ENCODE assay signal across 1 cellular context in the genomic region with DNA sequence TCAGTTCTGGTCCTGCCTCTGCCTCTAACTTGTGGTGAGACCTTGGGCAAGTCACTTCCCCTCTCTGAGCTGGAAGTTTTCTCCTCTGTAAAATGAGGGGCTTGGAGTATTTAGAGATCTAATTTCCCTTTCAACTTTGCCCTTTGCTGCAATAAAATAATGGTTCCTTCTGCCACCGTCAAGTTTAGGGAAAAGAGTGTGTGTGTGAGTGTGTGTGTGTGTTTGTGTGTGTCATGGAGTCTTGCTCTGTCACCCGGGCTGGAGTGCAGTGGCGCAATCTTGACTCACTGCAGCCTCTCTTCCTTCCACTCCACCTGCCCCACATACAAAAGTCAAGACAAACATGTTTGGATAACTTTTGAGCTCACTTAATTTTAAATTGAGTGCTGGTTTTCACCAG.
TF ChIP-seq lines count a peak whose summit lies in the region.

No MANE protein-coding gene starts in this region.

TF ChIP-seq in HepG2, 621 proteins besides CTCF, POLR2A, EP300 and RAD21 (continued from another document and continues in another):
- TF ChIP-seq MAFG (CRISPR knock-in tag; IDR thresholded peaks at IDR 0.05) (no peak), SMARCE1 (IDR thresholded peaks at IDR 0.05; ENCODE audit: borderline replicate concordance) (no peak), ZFY (CRISPR knock-in tag; IDR thresholded peaks at IDR 0.05) (no peak), RARA (CRISPR knock-in tag; IDR thresholded peaks at IDR 0.05) (no peak), IKZF1 (IDR thresholded peaks at IDR 0.05) (no peak), MED8 (CRISPR knock-in tag; IDR thresholded peaks at IDR 0.05; ENCODE audit: insufficient replicate concordance) (no peak), ZBTB7B (CRISPR knock-in tag; IDR thresholded peaks at IDR 0.05) (no peak), CC2D1A (CRISPR knock-in tag; IDR thresholded peaks at IDR 0.05) (no peak), ZNF720 (CRISPR knock-in tag; IDR thresholded peaks at IDR 0.05) (no peak), TEAD3 (CRISPR knock-in tag; optimal IDR thresholded peaks at IDR 0.05; ENCODE audit: borderline replicate concordance) (no peak), MAFK (conservative IDR thresholded peaks at IDR 0.05 in 1 of 2, IDR thresholded peaks at IDR 0.05 in 1 of 2; ENCODE audit: low read length in 2 of 2) (no peak), NFKBIZ (CRISPR knock-in tag; IDR thresholded peaks at IDR 0.05) (no peak; the same call in 1 of the 2 replicates), ZNF331 (CRISPR knock-in tag; IDR thresholded peaks at IDR 0.05) (no peak), HNRNPLL (IDR thresholded peaks at IDR 0.05; ENCODE audit: low read depth, low read length, poor library complexity, severe bottlenecking) (no peak), REPIN1 (CRISPR knock-in tag; IDR thresholded peaks at IDR 0.05; ENCODE audit: borderline replicate concordance, low read depth) (no peak), ZFAT (CRISPR knock-in tag; conservative IDR thresholded peaks at IDR 0.05) (no peak), ZBTB8A (CRISPR knock-in tag; IDR thresholded peaks at IDR 0.05; ENCODE audit: borderline replicate concordance, low read depth) (no peak), ELK4 (CRISPR knock-in tag; IDR thresholded peaks at IDR 0.05; ENCODE audit: borderline replicate concordance) (no peak), SMAD1 (CRISPR knock-in tag; IDR thresholded peaks at IDR 0.05; ENCODE audit: borderline replicate concordance, low read depth) (no peak), ZNF577 (CRISPR knock-in tag; IDR thresholded peaks at IDR 0.05; ENCODE audit: borderline replicate concordance, low read depth) (no peak), RORA (CRISPR knock-in tag; IDR thresholded peaks at IDR 0.05) (no peak), ZNF773 (CRISPR knock-in tag; IDR thresholded peaks at IDR 0.05; ENCODE audit: borderline replicate concordance) (no peak), ZNF12 (CRISPR knock-in tag; IDR thresholded peaks at IDR 0.05) (no peak), REXO4 (CRISPR knock-in tag; IDR thresholded peaks at IDR 0.05; ENCODE audit: borderline replicate concordance) (no peak), SUZ12 (IDR thresholded peaks at IDR 0.05; ENCODE audit: low read depth, low read length) (no peak), ZNF276 (CRISPR knock-in tag; IDR thresholded peaks at IDR 0.05; ENCODE audit: low read depth) (no peak; the same call in 1 of the 2 replicates), ZNF616 (CRISPR knock-in tag; IDR thresholded peaks at IDR 0.05; ENCODE audit: low read depth) (0 out of 2 replicates have a peak, but pooled peaks have one; percentile 28), KDM3A (CRISPR knock-in tag; IDR thresholded peaks at IDR 0.05; ENCODE audit: low read depth) (no peak; the same call in 1 of the 2 replicates), SOX13 (IDR thresholded peaks at IDR 0.05) (no peak), SOX13 (CRISPR knock-in tag; conservative IDR thresholded peaks at IDR 0.05 in 1 of 2, IDR thresholded peaks at IDR 0.05 in 1 of 2) (no peak), ZBTB49 (CRISPR knock-in tag; IDR thresholded peaks at IDR 0.05; ENCODE audit: borderline replicate concordance) (no peak), NCOA2 (CRISPR knock-in tag; IDR thresholded peaks at IDR 0.05) (no peak), NR2C2 (CRISPR knock-in tag; IDR thresholded peaks at IDR 0.05; ENCODE audit: borderline replicate concordance) (peak; percentile 19; the same call in 1 of the 2 replicates), ZNF446 (CRISPR knock-in tag; IDR thresholded peaks at IDR 0.05) (no peak), ZNF510 (CRISPR knock-in tag; IDR thresholded peaks at IDR 0.05; ENCODE audit: low read depth) (no peak), ZNF180 (CRISPR knock-in tag; IDR thresholded peaks at IDR 0.05; ENCODE audit: borderline replicate concordance, low read depth) (no peak), ZNF343 (CRISPR knock-in tag; IDR thresholded peaks at IDR 0.05) (0 out of 2 replicates have a peak, but pooled peaks have one; percentile 27), KLF9 (CRISPR knock-in tag; IDR thresholded peaks at IDR 0.05; ENCODE audit: low read depth) (no peak), ATF1 (CRISPR knock-in tag; IDR thresholded peaks at IDR 0.05) (no peak), HOXD1 (CRISPR knock-in tag; IDR thresholded peaks at IDR 0.05) (no peak)
- TF ChIP-seq, protein P1, sequence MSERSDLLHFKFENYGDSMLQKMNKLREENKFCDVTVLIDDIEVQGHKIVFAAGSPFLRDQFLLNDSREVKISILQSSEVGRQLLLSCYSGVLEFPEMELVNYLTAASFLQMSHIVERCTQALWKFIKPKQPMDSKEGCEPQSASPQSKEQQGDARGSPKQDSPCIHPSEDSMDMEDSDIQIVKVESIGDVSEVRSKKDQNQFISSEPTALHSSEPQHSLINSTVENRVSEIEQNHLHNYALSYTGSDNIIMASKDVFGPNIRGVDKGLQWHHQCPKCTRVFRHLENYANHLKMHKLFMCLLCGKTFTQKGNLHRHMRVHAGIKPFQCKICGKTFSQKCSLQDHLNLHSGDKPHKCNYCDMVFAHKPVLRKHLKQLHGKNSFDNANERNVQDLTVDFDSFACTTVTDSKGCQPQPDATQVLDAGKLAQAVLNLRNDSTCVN (CRISPR knock-in tag; IDR thresholded peaks at IDR 0.05; ENCODE audit: borderline replicate concordance): no peak; the same call in 1 of the 2 replicates
- TF ChIP-seq, protein P2, sequence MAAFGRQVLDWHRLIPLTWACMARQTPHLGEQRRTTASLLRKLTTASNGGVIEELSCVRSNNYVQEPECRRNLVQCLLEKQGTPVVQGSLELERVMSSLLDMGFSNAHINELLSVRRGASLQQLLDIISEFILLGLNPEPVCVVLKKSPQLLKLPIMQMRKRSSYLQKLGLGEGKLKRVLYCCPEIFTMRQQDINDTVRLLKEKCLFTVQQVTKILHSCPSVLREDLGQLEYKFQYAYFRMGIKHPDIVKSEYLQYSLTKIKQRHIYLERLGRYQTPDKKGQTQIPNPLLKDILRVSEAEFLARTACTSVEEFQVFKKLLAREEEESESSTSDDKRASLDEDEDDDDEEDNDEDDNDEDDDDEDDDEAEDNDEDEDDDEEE (CRISPR knock-in tag; IDR thresholded peaks at IDR 0.05): no peak
- TF ChIP-seq, protein P3, sequence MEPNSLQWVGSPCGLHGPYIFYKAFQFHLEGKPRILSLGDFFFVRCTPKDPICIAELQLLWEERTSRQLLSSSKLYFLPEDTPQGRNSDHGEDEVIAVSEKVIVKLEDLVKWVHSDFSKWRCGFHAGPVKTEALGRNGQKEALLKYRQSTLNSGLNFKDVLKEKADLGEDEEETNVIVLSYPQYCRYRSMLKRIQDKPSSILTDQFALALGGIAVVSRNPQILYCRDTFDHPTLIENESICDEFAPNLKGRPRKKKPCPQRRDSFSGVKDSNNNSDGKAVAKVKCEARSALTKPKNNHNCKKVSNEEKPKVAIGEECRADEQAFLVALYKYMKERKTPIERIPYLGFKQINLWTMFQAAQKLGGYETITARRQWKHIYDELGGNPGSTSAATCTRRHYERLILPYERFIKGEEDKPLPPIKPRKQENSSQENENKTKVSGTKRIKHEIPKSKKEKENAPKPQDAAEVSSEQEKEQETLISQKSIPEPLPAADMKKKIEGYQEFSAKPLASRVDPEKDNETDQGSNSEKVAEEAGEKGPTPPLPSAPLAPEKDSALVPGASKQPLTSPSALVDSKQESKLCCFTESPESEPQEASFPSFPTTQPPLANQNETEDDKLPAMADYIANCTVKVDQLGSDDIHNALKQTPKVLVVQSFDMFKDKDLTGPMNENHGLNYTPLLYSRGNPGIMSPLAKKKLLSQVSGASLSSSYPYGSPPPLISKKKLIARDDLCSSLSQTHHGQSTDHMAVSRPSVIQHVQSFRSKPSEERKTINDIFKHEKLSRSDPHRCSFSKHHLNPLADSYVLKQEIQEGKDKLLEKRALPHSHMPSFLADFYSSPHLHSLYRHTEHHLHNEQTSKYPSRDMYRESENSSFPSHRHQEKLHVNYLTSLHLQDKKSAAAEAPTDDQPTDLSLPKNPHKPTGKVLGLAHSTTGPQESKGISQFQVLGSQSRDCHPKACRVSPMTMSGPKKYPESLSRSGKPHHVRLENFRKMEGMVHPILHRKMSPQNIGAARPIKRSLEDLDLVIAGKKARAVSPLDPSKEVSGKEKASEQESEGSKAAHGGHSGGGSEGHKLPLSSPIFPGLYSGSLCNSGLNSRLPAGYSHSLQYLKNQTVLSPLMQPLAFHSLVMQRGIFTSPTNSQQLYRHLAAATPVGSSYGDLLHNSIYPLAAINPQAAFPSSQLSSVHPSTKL (CRISPR knock-in tag; IDR thresholded peaks at IDR 0.05): peak; percentile 33; the same call in 1 of the 2 replicates
- TF ChIP-seq, protein P4, sequence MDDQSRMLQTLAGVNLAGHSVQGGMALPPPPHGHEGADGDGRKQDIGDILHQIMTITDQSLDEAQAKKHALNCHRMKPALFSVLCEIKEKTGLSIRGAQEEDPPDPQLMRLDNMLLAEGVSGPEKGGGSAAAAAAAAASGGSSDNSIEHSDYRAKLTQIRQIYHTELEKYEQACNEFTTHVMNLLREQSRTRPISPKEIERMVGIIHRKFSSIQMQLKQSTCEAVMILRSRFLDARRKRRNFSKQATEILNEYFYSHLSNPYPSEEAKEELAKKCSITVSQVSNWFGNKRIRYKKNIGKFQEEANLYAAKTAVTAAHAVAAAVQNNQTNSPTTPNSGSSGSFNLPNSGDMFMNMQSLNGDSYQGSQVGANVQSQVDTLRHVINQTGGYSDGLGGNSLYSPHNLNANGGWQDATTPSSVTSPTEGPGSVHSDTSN (CRISPR knock-in tag; IDR thresholded peaks at IDR 0.05; ENCODE audit: borderline replicate concordance): no peak
- TF ChIP-seq, protein P5, sequence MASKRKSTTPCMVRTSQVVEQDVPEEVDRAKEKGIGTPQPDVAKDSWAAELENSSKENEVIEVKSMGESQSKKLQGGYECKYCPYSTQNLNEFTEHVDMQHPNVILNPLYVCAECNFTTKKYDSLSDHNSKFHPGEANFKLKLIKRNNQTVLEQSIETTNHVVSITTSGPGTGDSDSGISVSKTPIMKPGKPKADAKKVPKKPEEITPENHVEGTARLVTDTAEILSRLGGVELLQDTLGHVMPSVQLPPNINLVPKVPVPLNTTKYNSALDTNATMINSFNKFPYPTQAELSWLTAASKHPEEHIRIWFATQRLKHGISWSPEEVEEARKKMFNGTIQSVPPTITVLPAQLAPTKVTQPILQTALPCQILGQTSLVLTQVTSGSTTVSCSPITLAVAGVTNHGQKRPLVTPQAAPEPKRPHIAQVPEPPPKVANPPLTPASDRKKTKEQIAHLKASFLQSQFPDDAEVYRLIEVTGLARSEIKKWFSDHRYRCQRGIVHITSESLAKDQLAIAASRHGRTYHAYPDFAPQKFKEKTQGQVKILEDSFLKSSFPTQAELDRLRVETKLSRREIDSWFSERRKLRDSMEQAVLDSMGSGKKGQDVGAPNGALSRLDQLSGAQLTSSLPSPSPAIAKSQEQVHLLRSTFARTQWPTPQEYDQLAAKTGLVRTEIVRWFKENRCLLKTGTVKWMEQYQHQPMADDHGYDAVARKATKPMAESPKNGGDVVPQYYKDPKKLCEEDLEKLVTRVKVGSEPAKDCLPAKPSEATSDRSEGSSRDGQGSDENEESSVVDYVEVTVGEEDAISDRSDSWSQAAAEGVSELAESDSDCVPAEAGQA (IDR thresholded peaks at IDR 0.05; ENCODE audit: low read depth): peak; percentile 64; the same call in 1 of the 2 replicates
- TF ChIP-seq, protein P5 (CRISPR knock-in tag; IDR thresholded peaks at IDR 0.05; ENCODE audit: borderline replicate concordance): no peak
